22 cellular contexts compared by ENCODE assay signal in genomic region chr20:48159156-48159971, GRCh38.
"Had no signal": no experiment of that assay in that cellular context is flagged by ENCODE, and none has a peak within 500 bp of the region (broad histone marks: within the 10 kb centered on the region; RNA-seq: fewer than 3 reads in every experiment).

No MANE protein-coding gene starts in this region.

- H3K4me1 Mint-ChIP-seq: activated CD4-positive, alpha-beta T cell treated with anti-CD3 and anti-CD28 coated beads, Interleukin-2, amount 10 ng/mL, durations not matched to agents 7 days and 5 days; central memory CD8-positive, alpha-beta T cell had no signal

- H2AFZ ChIP-seq: neural progenitor cell had no signal

- H3K27ac ChIP-seq: body of pancreas, colonic mucosa, heart left ventricle, neural progenitor cell, prostate gland, right atrium auricular region, suprapubic skin, transverse colon, vagina had no signal

- H3K4me3 Mint-ChIP-seq: activated CD4-positive, alpha-beta T cell treated with anti-CD3 and anti-CD28 coated beads, Interleukin-2, amount 10 ng/mL, durations not matched to agents 7 days and 5 days; activated CD8-positive, alpha-beta T cell treated with anti-CD3 and anti-CD28 coated beads, Interleukin-2, amount 10 ng/mL, durations not matched to agents 7 days and 5 days; activated naive CD4-positive, alpha-beta T cell treated with anti-CD3 and anti-CD28 coated beads for 36 hours; activated T-cell treated with anti-CD3 and anti-CD28 coated beads, Interleukin-2, amount 50 U/mL, for 24 hours; central memory CD8-positive, alpha-beta T cell; memory B cell; naive thymus-derived CD4-positive, alpha-beta T cell; neural progenitor cell; stimulated activated naive CD8-positive, alpha-beta T cell treated with anti-CD3 and anti-CD28 coated beads, Interleukin-15, Interleukin-2, amounts not matched to agents 100 ng/mL and 50 ng/mL, for 24 hours had no signal

- H3K9me3 Mint-ChIP-seq: activated CD4-positive, alpha-beta T cell treated with anti-CD3 and anti-CD28 coated beads, Interleukin-2, amount 10 ng/mL, durations not matched to agents 7 days and 5 days; central memory CD8-positive, alpha-beta T cell; stimulated activated naive CD8-positive, alpha-beta T cell treated with anti-CD3 and anti-CD28 coated beads, Interleukin-15, Interleukin-2, amounts not matched to agents 100 ng/mL and 50 ng/mL, for 24 hours had no signal

- H3K4me3 ChIP-seq: body of pancreas, colonic mucosa, heart left ventricle, neural progenitor cell, prostate gland, right atrium auricular region, suprapubic skin, transverse colon, vagina had no signal

- H3K36me3 ChIP-seq: colonic mucosa, heart left ventricle, neural progenitor cell, prostate gland, right atrium auricular region, suprapubic skin, transverse colon, vagina had no signal

- FAIRE-seq: endometrium, frontal cortex had no signal

- H3K27me3 ChIP-seq: body of pancreas, colonic mucosa, neural progenitor cell, right atrium auricular region, transverse colon, vagina had no signal

- ATAC-seq: activated CD8-positive, alpha-beta T cell treated with anti-CD3 and anti-CD28 coated beads, Interleukin-2, amount 10 ng/mL, durations not matched to agents 7 days and 5 days; body of pancreas; heart left ventricle; left ventricle myocardium superior; naive thymus-derived CD4-positive, alpha-beta T cell had no signal

- H3K27ac Mint-ChIP-seq: activated CD4-positive, alpha-beta T cell treated with anti-CD3 and anti-CD28 coated beads, Interleukin-2, amount 10 ng/mL, durations not matched to agents 7 days and 5 days; activated CD8-positive, alpha-beta T cell treated with anti-CD3 and anti-CD28 coated beads, Interleukin-2, amount 10 ng/mL, durations not matched to agents 7 days and 5 days; activated naive CD4-positive, alpha-beta T cell treated with anti-CD3 and anti-CD28 coated beads for 36 hours; activated T-cell treated with anti-CD3 and anti-CD28 coated beads, Interleukin-2, amount 50 U/mL, for 24 hours; memory B cell; naive thymus-derived CD4-positive, alpha-beta T cell; neural progenitor cell; stimulated activated naive CD8-positive, alpha-beta T cell treated with anti-CD3 and anti-CD28 coated beads, Interleukin-15, Interleukin-2, amounts not matched to agents 100 ng/mL and 50 ng/mL, for 24 hours had no signal

- H3K4me1 ChIP-seq: body of pancreas, colonic mucosa, heart left ventricle, neural progenitor cell, prostate gland, right atrium auricular region, suprapubic skin, transverse colon had no signal

- H3K9ac ChIP-seq: neural progenitor cell had no signal

- H3K9me3 ChIP-seq: colonic mucosa, prostate gland, vagina had no signal

- DNase-seq: activated CD4-positive, alpha-beta T cell treated with anti-CD3 and anti-CD28 coated beads, Interleukin-2, amount 10 ng/mL, durations not matched to agents 7 days and 5 days; activated CD8-positive, alpha-beta T cell treated with anti-CD3 and anti-CD28 coated beads, Interleukin-2, amount 10 ng/mL, durations not matched to agents 7 days and 5 days; activated naive CD4-positive, alpha-beta T cell treated with anti-CD3 and anti-CD28 coated beads for 36 hours; activated T-cell treated with anti-CD3 and anti-CD28 coated beads, Interleukin-2, amount 50 U/mL, for 24 hours; colonic mucosa; erythroblast; heart left ventricle; left ventricle myocardium superior; naive thymus-derived CD4-positive, alpha-beta T cell; stimulated activated CD4-positive, alpha-beta T cell treated with anti-CD3 and anti-CD28 coated beads, Interleukin-2, amount 100 ng/mL, for 48 hours; transverse colon had no signal

- H3K4me2 ChIP-seq: neural progenitor cell had no signal
